In genomic region chr4:127881565-127881869, GRCh38 we compare ENCODE assay signal across 8 cellular contexts.
DNase-seq lines count a peak whose midpoint lies in the region; ATAC-seq and TF ChIP-seq lines count a peak whose summit lies in the region.

No MANE protein-coding gene starts in this region.

- H3K4me3 ChIP-seq in WI38 (ENCODE audit: low read depth, low read length) (peak overlapping the region; percentile 92), iPS-18a (ENCODE audit: low read length) (peak overlapping the region; percentile 78), subcutaneous abdominal adipose tissue (ENCODE audit: low read depth in 1 of 5, low read length in 5 of 5) (peak overlapping the region; percentile 67 to 99 (median 96))

- ATAC-seq in GM19023 (IDR thresholded peaks at IDR 0.05; ENCODE audit: unreplicated experiment) (peak; percentile 39), HG02885 (IDR thresholded peaks at IDR 0.05; ENCODE audit: poor library complexity, unreplicated experiment) (peak; percentile 43), HG02970 (IDR thresholded peaks at IDR 0.05; ENCODE audit: low FRiP score, unreplicated experiment) (no peak)

- H3K9me3 ChIP-seq in iPS-18a (ENCODE audit: control insufficient read depth, low read depth, low read length) (no peaks in the 10 kb centered on the region), subcutaneous abdominal adipose tissue (ENCODE audit: control insufficient read depth in 5 of 5, low read length in 5 of 5) (no peaks in the 10 kb centered on the region)

- H3K36me3 ChIP-seq in iPS-18a (ENCODE audit: control insufficient read depth, low read depth, low read length) = peaks cover 39% of the 10 kb centered on the region
- H3K36me3 ChIP-seq in subcutaneous abdominal adipose tissue (ENCODE audit: control insufficient read depth in 5 of 5, insufficient read depth in 5 of 5, low read length in 5 of 5) = peaks cover 0 to 5% (median 2%) of the 10 kb centered on the region in 5 donors

- H3K9ac ChIP-seq in iPS-18a (ENCODE audit: low read length) = peak overlapping the region; percentile 96
- peak overlapping the region in 4 of 5 donors; percentile 74 to 91 (median 78) for H3K9ac ChIP-seq in subcutaneous abdominal adipose tissue (ENCODE audit: low read length in 5 of 5)

- TF ChIP-seq CTCF in WI38 (IDR thresholded peaks at IDR 0.05; ENCODE audit: low read depth, low read length) = no peak

- H3K27ac ChIP-seq in iPS-18a (ENCODE audit: low read length) (peak overlapping the region; percentile 6), subcutaneous abdominal adipose tissue (ENCODE audit: low read depth, low read length) (no peak overlapping the region)

- no peaks in the 10 kb centered on the region for H3K27me3 ChIP-seq in iPS-18a (ENCODE audit: control insufficient read depth, insufficient read depth, low read length)
- H3K27me3 ChIP-seq in subcutaneous abdominal adipose tissue (ENCODE audit: control insufficient read depth in 5 of 5, insufficient read depth in 4 of 5, low read length in 5 of 5) = no peaks in the 10 kb centered on the region

- peaks cover 5% of the 10 kb centered on the region for H3K4me1 ChIP-seq in iPS-18a (ENCODE audit: control insufficient read depth, low read depth, low read length)
- H3K4me1 ChIP-seq in subcutaneous abdominal adipose tissue (ENCODE audit: control insufficient read depth in 5 of 5, insufficient read depth in 5 of 5, low read length in 5 of 5) = peaks cover 3 to 15% (median 13%) of the 10 kb centered on the region in 5 donors

- no peak for DNase-seq in islet precursor cell
- no peak for DNase-seq in NOMO-1 treated with DMSO at 0.1 percent for 48 hours (lab: John Stamatoyannopoulos, UW; ENCODE audit: unreplicated experiment)
